Comparison of ENCODE assay signal across 9 cellular contexts in the genomic region with DNA sequence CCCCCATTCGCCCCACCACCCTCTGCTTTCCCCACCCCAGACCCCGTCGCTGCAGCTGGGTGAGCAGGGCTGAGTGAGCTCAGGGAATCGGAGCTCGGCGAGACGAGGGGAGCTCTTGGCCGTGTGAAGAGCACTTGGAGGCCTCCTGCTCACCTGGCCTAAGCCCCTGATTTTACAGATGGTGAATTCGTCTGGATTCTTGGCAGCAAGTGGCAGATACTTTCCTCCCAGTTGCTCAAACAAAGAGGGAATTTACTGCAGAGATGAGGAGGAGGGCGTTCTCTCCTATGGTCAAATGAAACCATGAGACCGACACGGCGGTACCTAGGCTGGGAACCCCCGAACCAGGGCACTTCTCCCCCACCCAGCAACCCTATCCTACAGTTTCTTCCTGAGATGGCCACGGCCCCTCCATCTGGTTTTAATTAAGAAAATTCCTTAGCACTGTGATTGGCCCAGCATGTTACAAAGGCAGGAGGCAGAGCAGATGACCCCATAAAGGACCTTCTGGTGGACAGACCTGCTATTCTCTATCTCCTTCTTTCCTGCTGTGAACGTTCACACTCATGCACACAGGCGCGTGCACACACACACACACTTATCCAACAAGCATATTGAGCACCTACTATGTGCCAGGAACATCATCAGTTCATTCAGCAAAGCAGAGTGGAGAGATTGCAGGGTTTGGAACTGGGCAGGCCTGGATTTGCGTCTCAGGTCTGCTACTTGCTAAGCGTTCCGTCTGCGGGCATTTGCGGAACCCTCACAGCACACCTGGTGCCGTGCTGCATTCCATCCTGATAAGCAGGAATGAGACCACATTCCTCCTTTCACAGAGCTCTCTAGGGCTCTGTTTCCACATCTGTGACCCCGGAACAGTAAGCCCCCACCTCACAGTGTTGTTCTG.
DNase-seq lines count a peak whose midpoint lies in the region; ATAC-seq and TF ChIP-seq lines count a peak whose summit lies in the region.
"Had no signal": no experiment of that assay in that cellular context is flagged by ENCODE, and none has a peak within 500 bp of the region (broad histone marks: within the 10 kb centered on the region; RNA-seq: fewer than 3 reads in every experiment).

No MANE protein-coding gene starts in this region.

- DNase-seq in GM23248, result peak; percentile 54
- no peak for DNase-seq in right atrium auricular region (ENCODE audit: low spot score)
- peak; percentile 57 for DNase-seq in retina
- no peak for DNase-seq in pons (ENCODE audit: low spot score)
- DNase-seq in WERI-Rb-1, result no peak
- no peak for DNase-seq in activated CD4-positive, alpha-beta T cell treated with anti-CD3 and anti-CD28 coated beads, Interleukin-2, amount 10 ng/mL, durations not matched to agents 7 days and 5 days
- DNase-seq: NCI-H1436 treated with DMSO at 0.1 percent for 48 hours had no signal

- H3K4me3 Mint-ChIP-seq in activated T-helper 17 cell treated with anti-CD3 and anti-CD28 coated beads, Interleukin-2, amount 50 U/mL, for 72 hours, result no peak overlapping the region
- no peak overlapping the region for H3K4me3 Mint-ChIP-seq in activated CD4-positive, alpha-beta T cell treated with anti-CD3 and anti-CD28 coated beads, Interleukin-2, amount 10 ng/mL, durations not matched to agents 7 days and 5 days

- no peaks in the 10 kb centered on the region for H3K9me3 Mint-ChIP-seq in activated T-helper 17 cell treated with anti-CD3 and anti-CD28 coated beads, Interleukin-2, amount 50 U/mL, for 72 hours
- no peaks in the 10 kb centered on the region for H3K9me3 Mint-ChIP-seq in activated CD4-positive, alpha-beta T cell treated with anti-CD3 and anti-CD28 coated beads, Interleukin-2, amount 10 ng/mL, durations not matched to agents 7 days and 5 days

- H2AFZ ChIP-seq in GM23248, result no peak overlapping the region

- no peaks in the 10 kb centered on the region for H3K9me3 ChIP-seq in GM23248 (ENCODE audit: low read depth)
- H3K9me3 ChIP-seq in right atrium auricular region, result no peaks in the 10 kb centered on the region
- H3K9me3 ChIP-seq in WERI-Rb-1 (ENCODE audit: severe bottlenecking), result no peaks in the 10 kb centered on the region

- H3K4me1 ChIP-seq in GM23248 (ENCODE audit: insufficient read depth) (peaks cover 6% of the 10 kb centered on the region; the same call in 1 of the 2 replicates), right atrium auricular region (peaks cover 0 to 72% of the 10 kb centered on the region in 2 donors)

- H3K4me3 ChIP-seq in GM23248 (no peak overlapping the region), right atrium auricular region (no peak overlapping the region), WERI-Rb-1 (ENCODE audit: low read depth, low read length) (no peak overlapping the region)

- no peak overlapping the region for H3K4me2 ChIP-seq in GM23248 (ENCODE audit: unreplicated experiment)

- H3K27ac ChIP-seq in GM23248, result no peak overlapping the region
- H3K27ac ChIP-seq in right atrium auricular region, result peak overlapping the region; percentile 65 to 68
- no peak overlapping the region for H3K27ac ChIP-seq in WERI-Rb-1

- CTCF ChIA-PET in activated CD4-positive, alpha-beta T cell treated with anti-CD3 and anti-CD28 coated beads, Interleukin-2, amount 10 ng/mL, durations not matched to agents 7 days and 5 days (lab: Charles Lee), result no interaction called here

- POLR2A ChIA-PET in activated CD4-positive, alpha-beta T cell treated with anti-CD3 and anti-CD28 coated beads, Interleukin-2, amount 10 ng/mL, durations not matched to agents 7 days and 5 days (lab: Charles Lee), result no interaction called here

- H3K9ac ChIP-seq in GM23248, result no peak overlapping the region

- no peaks in the 10 kb centered on the region for H3F3A ChIP-seq in GM23248 (ENCODE audit: insufficient read depth)

- H3K36me3 ChIP-seq in GM23248 (ENCODE audit: low read depth) (no peaks in the 10 kb centered on the region), right atrium auricular region (no peaks in the 10 kb centered on the region), WERI-Rb-1 (no peaks in the 10 kb centered on the region)

- no peaks in the 10 kb centered on the region for H3K4me1 Mint-ChIP-seq in activated T-helper 17 cell treated with anti-CD3 and anti-CD28 coated beads, Interleukin-2, amount 50 U/mL, for 72 hours
- H3K4me1 Mint-ChIP-seq in activated CD4-positive, alpha-beta T cell treated with anti-CD3 and anti-CD28 coated beads, Interleukin-2, amount 10 ng/mL, durations not matched to agents 7 days and 5 days, result peaks cover 3% of the 10 kb centered on the region

- no peaks in the 10 kb centered on the region for H3K27me3 ChIP-seq in GM23248 (replicated peaks; ENCODE audit: insufficient read depth)
- no peaks in the 10 kb centered on the region for H3K27me3 ChIP-seq in right atrium auricular region
- no peaks in the 10 kb centered on the region for H3K27me3 ChIP-seq in WERI-Rb-1 (ENCODE audit: insufficient read depth, low read depth, severe bottlenecking)

- H3K9me2 ChIP-seq in GM23248 (ENCODE audit: insufficient read depth), result no peaks in the 10 kb centered on the region

- no peak for ATAC-seq in activated T-helper 17 cell treated with anti-CD3 and anti-CD28 coated beads, Interleukin-2, amount 50 U/mL, for 72 hours (replicated peaks)
- no peak for ATAC-seq in GM21526 (IDR thresholded peaks at IDR 0.05; ENCODE audit: low FRiP score, unreplicated experiment)

- no peaks in the 10 kb centered on the region for H3K79me2 ChIP-seq in GM23248 (ENCODE audit: insufficient read depth)

- TF ChIP-seq CTCF in right atrium auricular region (IDR thresholded peaks at IDR 0.05) (no peak), WERI-Rb-1 (IDR thresholded peaks at IDR 0.05; ENCODE audit: low read depth, low read length) (no peak)

- H3K27ac Mint-ChIP-seq in activated T-helper 17 cell treated with anti-CD3 and anti-CD28 coated beads, Interleukin-2, amount 50 U/mL, for 72 hours, result peak overlapping the region; percentile 33
- H3K27ac Mint-ChIP-seq in activated CD4-positive, alpha-beta T cell treated with anti-CD3 and anti-CD28 coated beads, Interleukin-2, amount 10 ng/mL, durations not matched to agents 7 days and 5 days, result no peak overlapping the region

- 84 to 86% methylated on average over 25 of the region's 25 CpGs for WGBS in GM23248 (ENCODE audit: low coverage in 1 of 2, low lambda C conversion rate in 2 of 2, missing lambda C conversion rate in 2 of 2), 2 experiments

- in situ Hi-C loops in GM23248 (cut with MboI), result no loop called here

- H3K36me3 Mint-ChIP-seq in activated T-helper 17 cell treated with anti-CD3 and anti-CD28 coated beads, Interleukin-2, amount 50 U/mL, for 72 hours (ENCODE audit: low read depth), result no peaks in the 10 kb centered on the region
- H3K36me3 Mint-ChIP-seq in activated CD4-positive, alpha-beta T cell treated with anti-CD3 and anti-CD28 coated beads, Interleukin-2, amount 10 ng/mL, durations not matched to agents 7 days and 5 days (ENCODE audit: low read depth), result no peaks in the 10 kb centered on the region

- H3K27me3 Mint-ChIP-seq in activated T-helper 17 cell treated with anti-CD3 and anti-CD28 coated beads, Interleukin-2, amount 50 U/mL, for 72 hours, result no peaks in the 10 kb centered on the region
- H3K27me3 Mint-ChIP-seq in activated CD4-positive, alpha-beta T cell treated with anti-CD3 and anti-CD28 coated beads, Interleukin-2, amount 10 ng/mL, durations not matched to agents 7 days and 5 days, result no peaks in the 10 kb centered on the region

- H4K20me1 ChIP-seq in GM23248 (ENCODE audit: insufficient read depth), result no peaks in the 10 kb centered on the region

Comparison
In these comparisons a context has a peak if more than half of its experiments do, and no peak if none do; other contexts are left out.
1. DNase-seq: peak in GM23248 (single experiment) and retina (single experiment); none in right atrium auricular region (single experiment), pons (single experiment), WERI-Rb-1 (single experiment) and activated CD4-positive, alpha-beta T cell treated with anti-CD3 and anti-CD28 coated beads, Interleukin-2, amount 10 ng/mL, durations not matched to agents 7 days and 5 days (single experiment).
2. H3K27ac ChIP-seq: peak in right atrium auricular region (2 of 2); none in GM23248 (single experiment) and WERI-Rb-1 (single experiment).